ENCODE assay signal across 8 cellular contexts in genomic region chr12:59780605-59781135, GRCh38.
DNase-seq lines count a peak whose midpoint lies in the region; ATAC-seq and TF ChIP-seq lines count a peak whose summit lies in the region.

No MANE protein-coding gene starts in this region.

- no peak for ATAC-seq in HG03457 (IDR thresholded peaks at IDR 0.05; ENCODE audit: unreplicated experiment)

- no peak for TF ChIP-seq POLR2A in erythroblast (IDR thresholded peaks at IDR 0.05; ENCODE audit: low read length)

- DNase-seq in DMS 273 (lab: John Stamatoyannopoulos, UW; ENCODE audit: unreplicated experiment) (peak; percentile 49), DMS 273 treated with DMSO at 0.1 percent for 48 hours (lab: John Stamatoyannopoulos, UW) (no peak), NCI-H146 (lab: John Stamatoyannopoulos, UW) (peak; percentile 13), erythroblast (lab: John Stamatoyannopoulos, UW) (peak; percentile 25), putamen (ENCODE audit: low spot score) (peak; percentile 30), DMS114 treated with DMSO at 0.1 percent for 48 hours (lab: John Stamatoyannopoulos, UW; ENCODE audit: unreplicated experiment) (no peak), activated gamma-delta T cell treated with Interleukin-2 at 50 U/mL for 16 hours (no peak)

Comparison
In these comparisons a context has a peak if more than half of its experiments do, and no peak if none do; other contexts are left out.
1. DNase-seq: peak in DMS 273 (single experiment), NCI-H146 (single experiment), erythroblast (2 of 2) and putamen (single experiment); none in DMS 273 treated with DMSO at 0.1 percent for 48 hours (single experiment), DMS114 treated with DMSO at 0.1 percent for 48 hours (single experiment) and activated gamma-delta T cell treated with Interleukin-2 at 50 U/mL for 16 hours (single experiment).